Comparison of ENCODE assay signal across 8 cellular contexts in genomic region chr13:50510885-50511545, GRCh38.
A peak's percentile ranks its signal among the peaks of the same experiment; 100 is the strongest.
DNase-seq lines count a peak whose midpoint lies in the region; ATAC-seq, FAIRE-seq and TF ChIP-seq lines count a peak whose summit lies in the region.
"Not testable (repeated sequence)": the region's sequence is repeated elsewhere in the genome, so short reads cannot be mapped to it uniquely, and the experiment has no call there.

No MANE protein-coding gene starts in this region.

- FAIRE-seq in HepG2 (lab: Jason Lieb, UNC) = not testable (repeated sequence)

- not testable (repeated sequence) for H3F3A ChIP-seq in OCI-LY1 (ENCODE audit: insufficient read depth, low read length)

- intact Hi-C loops in HepG2 (cut with micrococcal nuclease; ENCODE audit: unreplicated experiment) = loop anchor here (5.0 kb wide), 1 partner anchor 429 kb away; no protein-coding TSS in a partner anchor
- intact Hi-C loops in uterus (cut with DNase I; ENCODE audit: low total_unique reads) = not testable (repeated sequence)

- not testable (repeated sequence) for H3K79me2 ChIP-seq in DND-41 (ENCODE audit: insufficient read depth, low read length); Karpas-422 (ENCODE audit: low read length); OCI-LY1 (ENCODE audit: insufficient read depth, low read length); hepatocyte; HepG2 (ENCODE audit: insufficient read depth, low read length)

- TF ChIP-seq RAD21 in HepG2 (CRISPR knock-in tag; IDR thresholded peaks at IDR 0.05) = not testable (repeated sequence)

- peak overlapping the region; percentile 63 for H3K9ac ChIP-seq in DND-41 (ENCODE audit: low read depth, low read length)
- peak overlapping the region; percentile 37 for H3K9ac ChIP-seq in Karpas-422 (ENCODE audit: low read length)
- not testable (repeated sequence) for H3K9ac ChIP-seq in OCI-LY1 (ENCODE audit: low read length); HepG2 (ENCODE audit: insufficient read depth, low read depth, low read length)

- H3K27ac ChIP-seq in DND-41 (ENCODE audit: low read length) = peak overlapping the region; percentile 95
- H3K27ac ChIP-seq in Karpas-422 (ENCODE audit: low read length) = peak overlapping the region; percentile 98
- peak overlapping the region; percentile 99 for H3K27ac ChIP-seq in OCI-LY1 (ENCODE audit: low read depth, low read length, poor library complexity, severe bottlenecking)
- peak overlapping the region; percentile 8 for H3K27ac ChIP-seq in hepatocyte
- not testable (repeated sequence) for H3K27ac ChIP-seq in HepG2 (ENCODE audit: extremely low read length, insufficient read depth, low read length)
- peak overlapping the region; percentile 78 to 90 for H3K27ac ChIP-seq in uterus

- peak overlapping the region; percentile 76 for H3K4me2 ChIP-seq in DND-41 (ENCODE audit: insufficient read depth, low read length)
- H3K4me2 ChIP-seq in Karpas-422 (ENCODE audit: low read depth, low read length, poor library complexity, severe bottlenecking) = peak overlapping the region; percentile 80
- H3K4me2 ChIP-seq in OCI-LY1 (ENCODE audit: low read length); hepatocyte; HepG2 (ENCODE audit: low read depth, low read length): not testable (repeated sequence)

- H3K27me3 ChIP-seq in DND-41 (ENCODE audit: insufficient read depth, low read length, poor library complexity); Karpas-422 (ENCODE audit: low read length); OCI-LY1 (ENCODE audit: insufficient read depth, low read length); hepatocyte; HepG2 (ENCODE audit: control insufficient read depth in 1 of 2, insufficient read depth in 2 of 2, low read length in 2 of 2); uterus: not testable (repeated sequence)

- DNase-seq in DND-41; Karpas-422; hepatocyte (ENCODE audit: low spot score); uterus: not testable (repeated sequence)
- DNase-seq in RPMI7951 (ENCODE audit: low read depth) (peak; percentile 75), dermis blood vessel endothelial cell (peak; percentile 37), HepG2 (ENCODE audit: low spot score) (peak; percentile 16)

- not testable (repeated sequence) for H3K4me3 ChIP-seq in DND-41 (ENCODE audit: low read depth in 1 of 2, low read length in 2 of 2); Karpas-422 (ENCODE audit: low read length); OCI-LY1 (ENCODE audit: low read depth, low read length, poor library complexity, severe bottlenecking); hepatocyte; HepG2 (replicated peaks in 1 of 3; ENCODE audit: insufficient read depth in 1 of 3, low read depth in 2 of 3, low read length in 3 of 3); uterus

- H2AFZ ChIP-seq in DND-41 (ENCODE audit: low read depth, low read length); Karpas-422 (ENCODE audit: low read length); OCI-LY1 (ENCODE audit: low read length); hepatocyte; HepG2 (ENCODE audit: low read length): not testable (repeated sequence)

- 57% methylated on average over 1 of the region's 1 CpG for WGBS in hepatocyte (ENCODE audit: low lambda C conversion rate, missing lambda C conversion rate)
- 93% methylated on average over 1 of the region's 1 CpG for WGBS in HepG2 (ENCODE audit: low lambda C conversion rate)

- not testable (repeated sequence) for H3K36me3 ChIP-seq in DND-41 (ENCODE audit: insufficient read depth, low read length); Karpas-422 (ENCODE audit: insufficient read depth, low read length); OCI-LY1 (ENCODE audit: insufficient read depth, low read length); hepatocyte (replicated peaks; ENCODE audit: insufficient read depth, low read depth); HepG2 (replicated peaks in 1 of 2; ENCODE audit: control insufficient read depth in 1 of 2, insufficient read depth in 2 of 2, low read length in 2 of 2); uterus

- TF ChIP-seq CTCF in DND-41 (IDR thresholded peaks at IDR 0.05; ENCODE audit: borderline replicate concordance, extremely low read depth, low read length, poor library complexity, severe bottlenecking); OCI-LY1 (IDR thresholded peaks at IDR 0.05; ENCODE audit: low read length); hepatocyte (IDR thresholded peaks at IDR 0.05; ENCODE audit: poor library complexity); HepG2 (CRISPR knock-in tag; IDR thresholded peaks at IDR 0.05); uterus (IDR thresholded peaks at IDR 0.05): not testable (repeated sequence)

- not testable (repeated sequence) for H3K9me2 ChIP-seq in Karpas-422 (replicated peaks; ENCODE audit: insufficient read depth, low read length); OCI-LY1 (ENCODE audit: low read depth, low read length); hepatocyte (replicated peaks; ENCODE audit: insufficient read depth)

- TF ChIP-seq POLR2A in HepG2 (IDR thresholded peaks at IDR 0.05; ENCODE audit: insufficient read depth in 1 of 2, low read depth in 2 of 2, low read length in 2 of 2); uterus (IDR thresholded peaks at IDR 0.05): not testable (repeated sequence)

- in situ Hi-C loops in HepG2 (cut with HindIII; ENCODE audit: extremely low pct_ligation_motif_present, low pct_unique_long_range_greater_than_20kb) = not testable (repeated sequence)

- POLR2A ChIA-PET in HepG2 (lab: Yijun Ruan, JAX) = not testable (repeated sequence)

- H4K20me1 ChIP-seq in DND-41 (ENCODE audit: insufficient read depth, low read length); Karpas-422 (ENCODE audit: insufficient read depth, low read depth, low read length); OCI-LY1 (ENCODE audit: insufficient read depth, low read length); hepatocyte (ENCODE audit: insufficient read depth, poor library complexity, severe bottlenecking); HepG2 (ENCODE audit: insufficient read depth, low read length): not testable (repeated sequence)

- not testable (repeated sequence) for H3K9me3 ChIP-seq in DND-41 (ENCODE audit: insufficient read depth, low read length, severe bottlenecking); Karpas-422 (ENCODE audit: low read length); OCI-LY1 (ENCODE audit: low read length); hepatocyte (ENCODE audit: low read depth); HepG2 (ENCODE audit: low read length); uterus

- not testable (repeated sequence) for ATAC-seq in DND-41 (ENCODE audit: insufficient read depth, low read depth); HepG2

- not testable (repeated sequence) for TF ChIP-seq EP300 in HepG2 (IDR thresholded peaks at IDR 0.05; ENCODE audit: low read depth in 2 of 2, low read length in 2 of 2); HepG2 (CRISPR knock-in tag; IDR thresholded peaks at IDR 0.05; ENCODE audit: borderline replicate concordance)

- H3K4me1 ChIP-seq in DND-41 (ENCODE audit: insufficient read depth, low read length) (peaks cover 58% of the 10 kb centered on the region), Karpas-422 (ENCODE audit: low read length) (peaks cover 63% of the 10 kb centered on the region), OCI-LY1 (ENCODE audit: insufficient read depth, low read length, severe bottlenecking) (peaks cover 60% of the 10 kb centered on the region), hepatocyte (ENCODE audit: insufficient read depth) (peaks cover 33% of the 10 kb centered on the region), HepG2 (ENCODE audit: insufficient read depth, low read length) (peaks cover 63% of the 10 kb centered on the region)
- H3K4me1 ChIP-seq in uterus = not testable (repeated sequence)

- BruUV-seq in HepG2 (replicated peaks; lab: Mats Ljungman, UMichigan) = not testable (repeated sequence)

- CTCF ChIA-PET in HepG2 (lab: Yijun Ruan, JAX; ENCODE audit: low intra/inter-chr PET ratio, low total read pairs) = not testable (repeated sequence)

TF ChIP-seq in HepG2, 621 proteins besides CTCF, POLR2A, EP300 and RAD21:
- TF ChIP-seq ZNF7 (CRISPR knock-in tag; IDR thresholded peaks at IDR 0.05) = peak; percentile 91
